Comparison of ENCODE assay signal across 8 cellular contexts in the genomic region with DNA sequence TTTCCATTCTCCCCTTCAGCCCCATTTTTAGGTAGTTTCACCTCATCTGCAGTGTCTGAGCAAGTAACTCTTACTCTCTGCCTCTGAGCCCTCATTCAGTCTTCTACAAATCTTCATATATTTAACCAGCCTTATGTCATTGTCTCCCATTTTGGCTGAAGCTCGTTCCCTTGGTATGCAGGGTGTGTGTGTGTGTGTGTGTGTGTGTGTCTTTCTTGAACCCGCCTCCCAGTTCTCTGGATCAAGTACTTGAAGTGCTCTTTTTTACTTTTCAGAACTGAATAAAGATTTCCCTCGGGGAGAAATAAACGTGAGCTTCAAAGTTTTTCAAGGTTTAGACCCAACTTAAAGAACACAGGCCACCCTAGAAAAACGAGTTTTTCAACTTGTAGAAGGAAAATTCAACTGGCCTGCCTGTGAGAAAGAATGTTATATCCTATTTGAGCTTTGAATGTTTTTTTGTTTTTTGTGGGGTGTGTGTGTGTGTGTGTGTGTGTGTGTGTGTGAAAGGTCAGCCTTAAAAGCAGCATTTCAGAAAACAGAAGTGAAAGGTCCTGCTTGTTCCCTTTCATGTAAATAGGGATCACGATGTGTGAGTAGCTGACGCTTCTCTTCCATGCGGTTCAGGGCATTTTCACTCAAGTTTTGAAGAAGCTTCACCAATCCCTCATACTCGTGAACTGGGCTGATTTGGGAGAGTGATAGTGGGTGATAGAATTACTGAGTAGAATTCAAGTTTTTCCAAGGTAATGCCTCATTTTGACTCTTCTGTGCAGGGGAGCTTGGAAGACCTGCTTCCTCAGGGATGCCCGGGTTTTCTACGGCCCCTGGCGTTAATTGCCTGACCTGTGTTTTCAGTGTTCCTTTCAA. TPM values are rescaled to one million over a fixed set of nuclear protein-coding genes. Genes with fewer than 3 reads are reported as not detected.
DNase-seq lines count a peak whose midpoint lies in the region; ATAC-seq and TF ChIP-seq lines count a peak whose summit lies in the region.

No MANE protein-coding gene starts in this region.

- H3K9me2 ChIP-seq in OCI-LY1 (ENCODE audit: low read depth, low read length) (no peaks in the 10 kb centered on the region), SK-N-SH (no peaks in the 10 kb centered on the region)

- H3K27me3 ChIP-seq in GM06990 (replicated peaks; ENCODE audit: control insufficient read depth, insufficient read depth, low read length) (no peaks in the 10 kb centered on the region), OCI-LY1 (ENCODE audit: insufficient read depth, low read length) (no peaks in the 10 kb centered on the region), heart right ventricle (no peaks in the 10 kb centered on the region), stomach (no peaks in the 10 kb centered on the region), SK-N-SH (ENCODE audit: insufficient read depth) (no peaks in the 10 kb centered on the region)
- H3K27me3 ChIP-seq in effector memory CD4-positive, alpha-beta T cell (replicated peaks; ENCODE audit: control insufficient read depth, insufficient read depth, low read length, poor library complexity, severe bottlenecking) = no peaks in the 10 kb centered on the region

- no peak for TF ChIP-seq RAD21 in SK-N-SH (IDR thresholded peaks at IDR 0.05; ENCODE audit: low read length)

- TF ChIP-seq CTCF in GM06990 (IDR thresholded peaks at IDR 0.05; ENCODE audit: insufficient read depth, low read length, poor library complexity, severe bottlenecking) (no peak), OCI-LY1 (IDR thresholded peaks at IDR 0.05; ENCODE audit: low read length) (no peak), heart right ventricle (IDR thresholded peaks at IDR 0.05) (no peak), stomach (IDR thresholded peaks at IDR 0.05) (no peak), SK-N-SH (IDR thresholded peaks at IDR 0.05) (no peak)

- TF ChIP-seq EP300 in stomach (IDR thresholded peaks at IDR 0.05) (no peak), SK-N-SH (IDR thresholded peaks at IDR 0.05; ENCODE audit: borderline replicate concordance in 1 of 2, low read depth in 1 of 2, low read length in 1 of 2) (no peak)

- no peaks in the 10 kb centered on the region for H3K9me3 ChIP-seq in OCI-LY1 (ENCODE audit: low read length)
- no peaks in the 10 kb centered on the region for H3K9me3 ChIP-seq in heart right ventricle
- no peaks in the 10 kb centered on the region for H3K9me3 ChIP-seq in stomach
- H3K9me3 ChIP-seq in SK-N-SH = no peaks in the 10 kb centered on the region
- no peaks in the 10 kb centered on the region for H3K9me3 ChIP-seq in effector memory CD4-positive, alpha-beta T cell (ENCODE audit: control insufficient read depth, low read length)

- peak; percentile 42 for DNase-seq in GM06990 (ENCODE audit: extremely low read depth, insufficient read length)
- DNase-seq in heart right ventricle = no peak
- DNase-seq in stomach = no peak
- DNase-seq in SK-N-SH = no peak
- DNase-seq in middle frontal gyrus (ENCODE audit: extremely low spot score, low spot score) = no peak
- DNase-seq in effector memory CD4-positive, alpha-beta T cell = no peak

- H3K4me2 ChIP-seq in OCI-LY1 (ENCODE audit: low read length) (peak overlapping the region; percentile 59), SK-N-SH (no peak overlapping the region)

- intact Hi-C loops in heart right ventricle (cut with DNase I) (loop anchor here in 1 of 10 donors (5.0 kb wide), 2 partner anchors 36 to 116 kb away; no protein-coding TSS in a partner anchor), stomach (cut with DNase I; ENCODE audit: low total_unique reads) (no loop called here)

- POLR2A ChIA-PET in SK-N-SH (lab: Yijun Ruan, JAX) = no interaction called here

- H3F3A ChIP-seq in OCI-LY1 (ENCODE audit: insufficient read depth, low read length) (no peaks in the 10 kb centered on the region), SK-N-SH (replicated peaks; ENCODE audit: insufficient read depth) (peaks cover 15% of the 10 kb centered on the region)

- no peak for TF ChIP-seq POLR2A in stomach (IDR thresholded peaks at IDR 0.05)

- H3K9ac ChIP-seq in OCI-LY1 (ENCODE audit: low read length) (peak overlapping the region; percentile 38; the same call in 1 of the 2 replicates), SK-N-SH (no peak overlapping the region)

- peak overlapping the region; percentile 30; the same call in 1 of the 2 replicates for H2AFZ ChIP-seq in OCI-LY1 (ENCODE audit: low read length)
- H2AFZ ChIP-seq in SK-N-SH (ENCODE audit: low read depth) = no peak overlapping the region

- WGBS in heart right ventricle, 2 donors = 49 to 57% methylated on average over 12 of the region's 12 CpGs
- 21 to 41% (median 35%) methylated on average over 12 of the region's 12 CpGs for WGBS in stomach, 5 donors
- 91% methylated on average over 12 of the region's 12 CpGs for WGBS in SK-N-SH (ENCODE audit: low lambda C conversion rate)

- H3K79me2 ChIP-seq in OCI-LY1 (ENCODE audit: insufficient read depth, low read length) (no peaks in the 10 kb centered on the region), SK-N-SH (ENCODE audit: insufficient read depth) (no peaks in the 10 kb centered on the region)

- peak; percentile 53 for ATAC-seq in GM21825 (IDR thresholded peaks at IDR 0.05; ENCODE audit: unreplicated experiment)
- ATAC-seq in heart right ventricle = peak in 5 of 8 donors; percentile 1 to 29 (median 9)

- H3K4me3 ChIP-seq in GM06990 (replicated peaks; ENCODE audit: low read depth, low read length) (no peak overlapping the region), OCI-LY1 (ENCODE audit: low read depth, low read length, poor library complexity, severe bottlenecking) (peak overlapping the region; percentile 26), heart right ventricle (peak overlapping the region in 4 of 10 donors; percentile 4 to 33 (median 18)), stomach (peak overlapping the region in 3 of 4 donors; percentile 5 to 27 (median 11)), SK-N-SH (ENCODE audit: low read depth in 2 of 2, low read length in 1 of 2) (no peak overlapping the region)
- no peak overlapping the region for H3K4me3 ChIP-seq in effector memory CD4-positive, alpha-beta T cell (ENCODE audit: insufficient read depth, low read depth, low read length, poor library complexity, severe bottlenecking)

- H4K20me1 ChIP-seq in OCI-LY1 (ENCODE audit: insufficient read depth, low read length) (no peaks in the 10 kb centered on the region), SK-N-SH (ENCODE audit: insufficient read depth) (no peaks in the 10 kb centered on the region)

- CTCF ChIA-PET in SK-N-SH (lab: Yijun Ruan, JAX) = interaction anchor here (0.6 to 2.0 kb wide), 3 partner anchors 11 to 45 kb away, joined by 3 to 6 read pairs (median 5); no protein-coding TSS in a partner anchor

- peaks cover 27% of the 10 kb centered on the region for H3K4me1 ChIP-seq in OCI-LY1 (ENCODE audit: insufficient read depth, low read length, severe bottlenecking)
- peaks cover 13 to 72% (median 61%) of the 10 kb centered on the region in 9 donors for H3K4me1 ChIP-seq in heart right ventricle
- peaks cover 30 to 77% (median 57%) of the 10 kb centered on the region in 4 donors for H3K4me1 ChIP-seq in stomach
- H3K4me1 ChIP-seq in SK-N-SH (ENCODE audit: control insufficient read depth in 1 of 2, insufficient read depth in 2 of 2, low read depth in 1 of 2, low read length in 1 of 2) = peaks cover 0 to 10% of the 10 kb centered on the region in 2 experiments; a peak in 2 of 4 replicates
- no peaks in the 10 kb centered on the region for H3K4me1 ChIP-seq in effector memory CD4-positive, alpha-beta T cell (ENCODE audit: control insufficient read depth, insufficient read depth, low read length, poor library complexity, severe bottlenecking)

- peak overlapping the region; percentile 44 for H3K27ac ChIP-seq in OCI-LY1 (ENCODE audit: low read depth, low read length, poor library complexity, severe bottlenecking)
- H3K27ac ChIP-seq in heart right ventricle = peak overlapping the region; percentile 74 to 98 (median 90)
- peak overlapping the region; percentile 84 to 93 (median 87) for H3K27ac ChIP-seq in stomach
- H3K27ac ChIP-seq in SK-N-SH (ENCODE audit: low read depth in 2 of 2, low read length in 1 of 2) = no peak overlapping the region
- no peak overlapping the region for H3K27ac ChIP-seq in effector memory CD4-positive, alpha-beta T cell (ENCODE audit: insufficient read depth, low read length, poor library complexity, severe bottlenecking)

- peaks cover 9% of the 10 kb centered on the region for H3K36me3 ChIP-seq in GM06990 (ENCODE audit: control insufficient read depth, insufficient read depth, low read length)
- H3K36me3 ChIP-seq in OCI-LY1 (ENCODE audit: insufficient read depth, low read length) = peaks cover 11% of the 10 kb centered on the region; the same call in 1 of the 2 replicates
- peaks cover 0 to 46% (median 24%) of the 10 kb centered on the region in 9 donors for H3K36me3 ChIP-seq in heart right ventricle
- peaks cover 5 to 30% (median 23%) of the 10 kb centered on the region in 4 donors for H3K36me3 ChIP-seq in stomach
- H3K36me3 ChIP-seq in SK-N-SH (replicated peaks in 1 of 2; ENCODE audit: control insufficient read depth in 1 of 2, insufficient read depth in 2 of 2, low read length in 1 of 2) = peaks cover 35 to 40% of the 10 kb centered on the region in 2 experiments
- H3K36me3 ChIP-seq in effector memory CD4-positive, alpha-beta T cell (ENCODE audit: control insufficient read depth, insufficient read depth, low read length) = peaks cover 18% of the 10 kb centered on the region

TF ChIP-seq in SK-N-SH, 30 proteins besides CTCF, POLR2A, EP300 and RAD21 (continues in another document):
- TF ChIP-seq FOXJ3 (CRISPR knock-in tag; IDR thresholded peaks at IDR 0.05) = no peak
- no peak for TF ChIP-seq TAF1 (IDR thresholded peaks at IDR 0.05; ENCODE audit: borderline replicate concordance, low read depth, low read length)
- TF ChIP-seq CHD2 (IDR thresholded peaks at IDR 0.05; ENCODE audit: low read length, partially characterized antibody) = no peak
- no peak for TF ChIP-seq TEAD4 (IDR thresholded peaks at IDR 0.05; ENCODE audit: borderline replicate concordance, insufficient read depth)
- no peak for TF ChIP-seq GABPA (IDR thresholded peaks at IDR 0.05; ENCODE audit: low read depth)
- no peak for TF ChIP-seq MXI1 (IDR thresholded peaks at IDR 0.05; ENCODE audit: low read depth, low read length)
- no peak for TF ChIP-seq NFIC (IDR thresholded peaks at IDR 0.05; ENCODE audit: borderline replicate concordance)

RNA-seq across cellular contexts. Expression of a gene that starts 50.6 kb away (rescaled TPM):
- total RNA-seq in heart right ventricle (1 to 10 TPM in 2 of 10 donors, under 1 TPM in 8; 0.12 to 1.5 (median 0.32) TPM), stomach (10 to 100 TPM in 1 of 5 donors, 1 to 10 TPM in 3, under 1 TPM in 1; 0.45 to 10.1 (median 2.2) TPM)
- polyA plus RNA-seq in heart right ventricle (under 1 TPM; 0.07 to 0.22 TPM), stomach (1 to 10 TPM in 2 of 3 donors, not detected in 1; 1.3 to 1.6 TPM), SK-N-SH (2012; rRNA removed) (1.1 and 1.6 TPM in 2 replicates)
- polyA plus RNA-seq in SK-N-SH (2012; cell fraction: cytosol; rRNA removed) = 1.2 and 1.3 TPM in 2 replicates
- 4.7 and 5.3 TPM in 2 replicates for polyA plus RNA-seq in SK-N-SH (2012; cell fraction: nucleus; rRNA removed)

Comparison
In these comparisons a context has a peak if more than half of its experiments do, and no peak if none do; other contexts are left out.
1. H3K4me3 ChIP-seq: peak in OCI-LY1 (single experiment) and stomach (3 of 4); none in GM06990 (single experiment), SK-N-SH (0 of 2) and effector memory CD4-positive, alpha-beta T cell (single experiment).
2. H3K27ac ChIP-seq: peak in OCI-LY1 (single experiment), heart right ventricle (10 of 10) and stomach (5 of 5); none in SK-N-SH (0 of 2) and effector memory CD4-positive, alpha-beta T cell (single experiment).